In genomic region chr6:16503919-16504554, GRCh38 we compare ENCODE assay signal across 12 cellular contexts.
DNase-seq lines count a peak whose midpoint lies in the region; ATAC-seq and TF ChIP-seq lines count a peak whose summit lies in the region.
"Had no signal": no experiment of that assay in that cellular context is flagged by ENCODE, and none has a peak within 500 bp of the region (broad histone marks: within the 10 kb centered on the region; RNA-seq: fewer than 3 reads in every experiment).

No MANE protein-coding gene starts in this region.

- no peaks in the 10 kb centered on the region for H3K27me3 ChIP-seq in brain microvascular endothelial cell (replicated peaks)
- H3K27me3 ChIP-seq: esophagus squamous epithelium had no signal

- POLR2A ChIA-PET in WTC11 (lab: Charles Lee): no interaction called here

- H3K4me1 Mint-ChIP-seq in activated naive CD8-positive, alpha-beta T cell treated with anti-CD3 and anti-CD28 coated beads, Interleukin-2, amount 50 U/mL, for 24 hours: peaks cover 48% of the 10 kb centered on the region
- H3K4me1 Mint-ChIP-seq in WTC11: peaks cover 6% of the 10 kb centered on the region

- peaks cover 10% of the 10 kb centered on the region for H3K36me3 Mint-ChIP-seq in activated naive CD8-positive, alpha-beta T cell treated with anti-CD3 and anti-CD28 coated beads, Interleukin-2, amount 50 U/mL, for 24 hours (ENCODE audit: low read depth)
- peaks cover 4% of the 10 kb centered on the region for H3K36me3 Mint-ChIP-seq in WTC11

- no peaks in the 10 kb centered on the region for H3K27me3 Mint-ChIP-seq in activated naive CD8-positive, alpha-beta T cell treated with anti-CD3 and anti-CD28 coated beads, Interleukin-2, amount 50 U/mL, for 24 hours
- no peaks in the 10 kb centered on the region for H3K27me3 Mint-ChIP-seq in WTC11 (ENCODE audit: low read depth)

- in situ Hi-C loops in brain microvascular endothelial cell (cut with HindIII; ENCODE audit: low pct_ligation_motif_present, low sequenced_read_pairs): no loop called here

- H3K4me3 ChIP-seq in brain microvascular endothelial cell (ENCODE audit: low read depth, low read length): no peak overlapping the region
- H3K4me3 ChIP-seq: esophagus squamous epithelium had no signal

- ATAC-seq in GM21423 (IDR thresholded peaks at IDR 0.05; ENCODE audit: unreplicated experiment) (peak; percentile 77), HG03442 (IDR thresholded peaks at IDR 0.05; ENCODE audit: unreplicated experiment) (peak; percentile 80), WTC11 (no peak)
- peak; percentile 90 for ATAC-seq in activated naive CD8-positive, alpha-beta T cell treated with anti-CD3 and anti-CD28 coated beads, Interleukin-2, amount 50 U/mL, for 24 hours

- no peak for TF ChIP-seq CTCF in brain microvascular endothelial cell (IDR thresholded peaks at IDR 0.05; ENCODE audit: low read depth, low read length, missing control alignments)
- TF ChIP-seq CTCF in WTC11 (IDR thresholded peaks at IDR 0.05): no peak

- no peak overlapping the region for H3K27ac ChIP-seq in brain microvascular endothelial cell

- peaks cover 6% of the 10 kb centered on the region for H3K9me3 Mint-ChIP-seq in activated naive CD8-positive, alpha-beta T cell treated with anti-CD3 and anti-CD28 coated beads, Interleukin-2, amount 50 U/mL, for 24 hours
- peaks cover 11% of the 10 kb centered on the region for H3K9me3 Mint-ChIP-seq in WTC11

- no peak overlapping the region for H3K4me3 Mint-ChIP-seq in activated naive CD8-positive, alpha-beta T cell treated with anti-CD3 and anti-CD28 coated beads, Interleukin-2, amount 50 U/mL, for 24 hours
- H3K4me3 Mint-ChIP-seq in WTC11: no peak overlapping the region

- DNase-seq in GF-D8 (lab: John Stamatoyannopoulos, UW): peak; percentile 79
- no peak for DNase-seq in activated naive CD8-positive, alpha-beta T cell treated with anti-CD3 and anti-CD28 coated beads, Interleukin-2, amount 50 U/mL, for 24 hours
- DNase-seq in stimulated activated CD4-positive, alpha-beta T cell treated with anti-CD3 and anti-CD28 coated beads, Interleukin-12 subunit alpha, Interleukin-12 subunit beta, amount 100 ng/mL, for 4 hours: no peak
- DNase-seq in stimulated activated CD4-positive, alpha-beta T cell treated with anti-CD3 and anti-CD28 coated beads, Interleukin-2, amount 100 ng/mL, for 24 hours: no peak
- no peak for DNase-seq in brain microvascular endothelial cell
- no peak for DNase-seq in WTC11 (ENCODE audit: low spot score)
- DNase-seq: DMS79, esophagus squamous epithelium, NCI-H1436 treated with DMSO at 0.1 percent for 48 hours, substantia nigra had no signal

- H3K27ac Mint-ChIP-seq in activated naive CD8-positive, alpha-beta T cell treated with anti-CD3 and anti-CD28 coated beads, Interleukin-2, amount 50 U/mL, for 24 hours: no peak overlapping the region
- H3K27ac Mint-ChIP-seq in WTC11: no peak overlapping the region

- no peaks in the 10 kb centered on the region for H3K36me3 ChIP-seq in brain microvascular endothelial cell (replicated peaks)
- H3K36me3 ChIP-seq: esophagus squamous epithelium had no signal

- CTCF ChIA-PET in WTC11 (lab: Charles Lee): interaction anchor here (0.6 to 1.6 kb wide), 4 partner anchors 8 to 260 kb away, joined by 3 to 10 read pairs (median 4); no protein-coding TSS in a partner anchor

TF ChIP-seq in WTC11, 78 proteins besides CTCF, POLR2A, EP300 and RAD21 (continues in another document):
- no peak for TF ChIP-seq E2F4 (CRISPR knock-in tag; IDR thresholded peaks at IDR 0.05; ENCODE audit: borderline replicate concordance, low read depth)
- TF ChIP-seq FOXP4 (CRISPR knock-in tag; IDR thresholded peaks at IDR 0.05): no peak
- TF ChIP-seq PREB (CRISPR knock-in tag; IDR thresholded peaks at IDR 0.05; ENCODE audit: borderline replicate concordance): no peak
- TF ChIP-seq ZNF512 (CRISPR knock-in tag; IDR thresholded peaks at IDR 0.05; ENCODE audit: borderline replicate concordance): no peak
- TF ChIP-seq TCF7 (CRISPR knock-in tag; IDR thresholded peaks at IDR 0.05; ENCODE audit: low read depth): no peak
- TF ChIP-seq SOX15 (CRISPR knock-in tag; IDR thresholded peaks at IDR 0.05): no peak
- no peak for TF ChIP-seq ATF6 (CRISPR knock-in tag; IDR thresholded peaks at IDR 0.05)
- no peak for TF ChIP-seq TEAD1 (CRISPR knock-in tag; IDR thresholded peaks at IDR 0.05)
